Comparison of ENCODE assay signal across 21 cellular contexts in the genomic region with DNA sequence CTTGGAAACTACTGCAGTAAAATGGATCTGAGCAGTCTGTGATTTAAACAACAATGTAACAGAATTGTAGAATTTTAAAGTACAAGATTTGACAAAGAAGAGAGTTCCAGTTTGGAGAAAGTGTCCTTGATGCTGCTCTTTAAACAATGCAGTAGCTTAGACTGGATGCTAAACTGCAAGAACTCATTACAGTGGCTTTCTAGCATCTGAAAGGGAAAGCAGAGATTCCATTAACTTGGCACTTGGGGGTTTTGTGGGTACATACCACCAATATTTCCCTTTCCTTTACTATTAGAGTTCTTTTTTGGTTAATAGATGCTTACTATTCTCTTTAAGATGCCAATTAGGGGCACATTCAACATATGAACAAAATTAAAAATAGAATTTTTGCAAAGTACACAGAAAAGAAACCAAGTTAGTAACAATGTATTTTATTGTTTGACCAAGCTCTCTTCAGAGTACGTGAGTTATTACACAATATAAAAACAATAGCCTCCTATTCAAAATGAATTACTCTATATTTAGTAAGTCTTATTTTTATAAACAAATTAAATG.
"Had no signal": no experiment of that assay in that cellular context is flagged by ENCODE, and none has a peak within 500 bp of the region (broad histone marks: within the 10 kb centered on the region; RNA-seq: fewer than 3 reads in every experiment).

No MANE protein-coding gene starts in this region.

- DNase-seq: activated CD4-positive, alpha-beta T cell treated with anti-CD3 and anti-CD28 coated beads, Interleukin-2, amount 10 ng/mL, durations not matched to agents 24 days and 14 days; activated CD4-positive, CD25-positive, alpha-beta regulatory T cell; activated CD8-positive, alpha-beta memory T cell treated with anti-CD3 and anti-CD28 coated beads for 24 hours; activated CD8-positive, alpha-beta memory T cell treated with anti-CD3 and anti-CD28 coated beads, Interleukin-2, amount 50 U/mL, for 48 hours; activated naive CD8-positive, alpha-beta T cell treated with anti-CD3 and anti-CD28 coated beads, Interleukin-2, amount 10 ng/mL, durations not matched to agents 7 days and 5 days; cortex of kidney; effector CD4-positive, alpha-beta T cell; immature natural killer cell; mesendoderm; naive thymus-derived CD8-positive, alpha-beta T cell; ovary; SIG-M5; sigmoid colon; spleen; stimulated activated CD4-positive, alpha-beta T cell treated with anti-CD3 and anti-CD28 coated beads, Interleukin-4, amount 100 ng/mL, for 4 hours; T-helper 1 cell; T1000 had no signal

- H3K27me3 ChIP-seq: ovary, sigmoid colon, spleen had no signal

- H3K4me3 Mint-ChIP-seq: activated CD4-positive, alpha-beta T cell treated with anti-CD3 and anti-CD28 coated beads, Interleukin-2, amount 10 ng/mL, durations not matched to agents 24 days and 14 days; activated naive CD8-positive, alpha-beta T cell treated with anti-CD3 and anti-CD28 coated beads, Interleukin-2, amount 10 ng/mL, durations not matched to agents 7 days and 5 days; brain; central memory CD8-positive, alpha-beta T cell; immature natural killer cell; naive thymus-derived CD8-positive, alpha-beta T cell; stimulated activated memory B cell treated with anti-CD40 and anti-IgM and Interleukin-4, amounts not matched to agents 10 μg/mL and 1 μg/mL and 100 μg/mL, for 72 hours; type B pancreatic cell had no signal

- H3K36me3 ChIP-seq: ovary had no signal

- H3K4me1 ChIP-seq: sigmoid colon, spleen had no signal

- H3K4me1 Mint-ChIP-seq: activated CD4-positive, alpha-beta T cell treated with anti-CD3 and anti-CD28 coated beads, Interleukin-2, amount 10 ng/mL, durations not matched to agents 24 days and 14 days; activated naive CD8-positive, alpha-beta T cell treated with anti-CD3 and anti-CD28 coated beads, Interleukin-2, amount 10 ng/mL, durations not matched to agents 7 days and 5 days; brain; central memory CD8-positive, alpha-beta T cell; immature natural killer cell; stimulated activated memory B cell treated with anti-CD40 and anti-IgM and Interleukin-4, amounts not matched to agents 10 μg/mL and 1 μg/mL and 100 μg/mL, for 72 hours had no signal

- H3K9me3 ChIP-seq: ovary, sigmoid colon, spleen had no signal

- ATAC-seq: naive thymus-derived CD8-positive, alpha-beta T cell; stimulated activated memory B cell treated with anti-CD40 and anti-IgM and Interleukin-4, amounts not matched to agents 10 μg/mL and 1 μg/mL and 100 μg/mL, for 72 hours had no signal

- H3K4me3 ChIP-seq: ovary, sigmoid colon, spleen had no signal

- H3K27ac ChIP-seq: ovary, sigmoid colon, spleen had no signal

- H3K27me3 Mint-ChIP-seq: activated CD4-positive, alpha-beta T cell treated with anti-CD3 and anti-CD28 coated beads, Interleukin-2, amount 10 ng/mL, durations not matched to agents 24 days and 14 days; activated naive CD8-positive, alpha-beta T cell treated with anti-CD3 and anti-CD28 coated beads, Interleukin-2, amount 10 ng/mL, durations not matched to agents 7 days and 5 days; brain; central memory CD8-positive, alpha-beta T cell; naive thymus-derived CD8-positive, alpha-beta T cell; stimulated activated memory B cell treated with anti-CD40 and anti-IgM and Interleukin-4, amounts not matched to agents 10 μg/mL and 1 μg/mL and 100 μg/mL, for 72 hours; type B pancreatic cell had no signal

- H3K9me3 Mint-ChIP-seq: activated CD4-positive, alpha-beta T cell treated with anti-CD3 and anti-CD28 coated beads, Interleukin-2, amount 10 ng/mL, durations not matched to agents 24 days and 14 days; activated naive CD8-positive, alpha-beta T cell treated with anti-CD3 and anti-CD28 coated beads, Interleukin-2, amount 10 ng/mL, durations not matched to agents 7 days and 5 days; central memory CD8-positive, alpha-beta T cell; immature natural killer cell; naive thymus-derived CD8-positive, alpha-beta T cell; stimulated activated memory B cell treated with anti-CD40 and anti-IgM and Interleukin-4, amounts not matched to agents 10 μg/mL and 1 μg/mL and 100 μg/mL, for 72 hours; type B pancreatic cell had no signal

- H3K27ac Mint-ChIP-seq: activated CD4-positive, alpha-beta T cell treated with anti-CD3 and anti-CD28 coated beads, Interleukin-2, amount 10 ng/mL, durations not matched to agents 24 days and 14 days; activated naive CD8-positive, alpha-beta T cell treated with anti-CD3 and anti-CD28 coated beads, Interleukin-2, amount 10 ng/mL, durations not matched to agents 7 days and 5 days; stimulated activated memory B cell treated with anti-CD40 and anti-IgM and Interleukin-4, amounts not matched to agents 10 μg/mL and 1 μg/mL and 100 μg/mL, for 72 hours; type B pancreatic cell had no signal
